1 cellular context compared by ENCODE assay signal in the genomic region with DNA sequence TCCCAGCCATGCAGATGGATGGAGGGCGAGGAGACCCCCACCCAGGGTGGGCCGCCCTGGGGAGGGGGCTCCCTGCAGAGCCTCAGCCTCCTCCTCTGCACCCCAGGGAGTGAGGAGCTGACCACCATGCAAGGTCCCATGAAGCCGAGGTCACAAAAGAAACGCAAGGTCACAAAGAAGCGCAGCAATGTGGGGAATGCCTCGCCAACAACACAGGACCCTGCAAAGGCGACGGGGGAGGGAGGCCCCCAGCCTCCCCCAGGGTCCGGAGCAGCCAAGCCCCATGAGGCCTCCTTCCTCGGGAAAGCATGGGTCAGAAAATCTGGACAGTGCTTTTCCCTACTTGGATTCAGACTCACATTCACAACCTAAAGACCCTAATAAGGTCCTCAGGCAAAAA.
TF ChIP-seq lines count a peak whose summit lies in the region.

No MANE protein-coding gene starts in this region.

TF ChIP-seq in HepG2, 621 proteins besides CTCF, POLR2A, EP300 and RAD21 (continued from another document):
- TF ChIP-seq, protein P1, sequence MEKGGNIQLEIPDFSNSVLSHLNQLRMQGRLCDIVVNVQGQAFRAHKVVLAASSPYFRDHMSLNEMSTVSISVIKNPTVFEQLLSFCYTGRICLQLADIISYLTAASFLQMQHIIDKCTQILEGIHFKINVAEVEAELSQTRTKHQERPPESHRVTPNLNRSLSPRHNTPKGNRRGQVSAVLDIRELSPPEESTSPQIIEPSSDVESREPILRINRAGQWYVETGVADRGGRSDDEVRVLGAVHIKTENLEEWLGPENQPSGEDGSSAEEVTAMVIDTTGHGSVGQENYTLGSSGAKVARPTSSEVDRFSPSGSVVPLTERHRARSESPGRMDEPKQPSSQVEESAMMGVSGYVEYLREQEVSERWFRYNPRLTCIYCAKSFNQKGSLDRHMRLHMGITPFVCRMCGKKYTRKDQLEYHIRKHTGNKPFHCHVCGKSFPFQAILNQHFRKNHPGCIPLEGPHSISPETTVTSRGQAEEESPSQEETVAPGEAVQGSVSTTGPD (CRISPR knock-in tag; IDR thresholded peaks at IDR 0.05), result no peak
- TF ChIP-seq ZNF629 (CRISPR knock-in tag; conservative IDR thresholded peaks at IDR 0.05), result no peak
- TF ChIP-seq, protein P2, sequence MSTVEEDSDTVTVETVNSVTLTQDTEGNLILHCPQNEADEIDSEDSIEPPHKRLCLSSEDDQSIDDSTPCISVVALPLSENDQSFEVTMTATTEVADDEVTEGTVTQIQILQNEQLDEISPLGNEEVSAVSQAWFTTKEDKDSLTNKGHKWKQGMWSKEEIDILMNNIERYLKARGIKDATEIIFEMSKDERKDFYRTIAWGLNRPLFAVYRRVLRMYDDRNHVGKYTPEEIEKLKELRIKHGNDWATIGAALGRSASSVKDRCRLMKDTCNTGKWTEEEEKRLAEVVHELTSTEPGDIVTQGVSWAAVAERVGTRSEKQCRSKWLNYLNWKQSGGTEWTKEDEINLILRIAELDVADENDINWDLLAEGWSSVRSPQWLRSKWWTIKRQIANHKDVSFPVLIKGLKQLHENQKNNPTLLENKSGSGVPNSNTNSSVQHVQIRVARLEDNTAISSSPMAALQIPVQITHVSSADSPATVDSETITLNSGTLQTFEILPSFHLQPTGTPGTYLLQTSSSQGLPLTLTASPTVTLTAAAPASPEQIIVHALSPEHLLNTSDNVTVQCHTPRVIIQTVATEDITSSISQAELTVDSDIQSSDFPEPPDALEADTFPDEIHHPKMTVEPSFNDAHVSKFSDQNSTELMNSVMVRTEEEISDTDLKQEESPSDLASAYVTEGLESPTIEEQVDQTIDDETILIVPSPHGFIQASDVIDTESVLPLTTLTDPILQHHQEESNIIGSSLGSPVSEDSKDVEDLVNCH (CRISPR knock-in tag; IDR thresholded peaks at IDR 0.05), result no peak
- no peak for TF ChIP-seq RBAK (CRISPR knock-in tag; IDR thresholded peaks at IDR 0.05)
- no peak for TF ChIP-seq PAX8 (CRISPR knock-in tag; IDR thresholded peaks at IDR 0.05; ENCODE audit: borderline replicate concordance)
